Comparison of ENCODE assay signal across 20 cellular contexts in genomic region chr15:79086814-79087213, GRCh38. TPM values are rescaled to one million over a fixed set of nuclear protein-coding genes. Genes with fewer than 3 reads are reported as not detected.
DNase-seq lines count a peak whose midpoint lies in the region; ATAC-seq and TF ChIP-seq lines count a peak whose summit lies in the region.
"Had no signal": no experiment of that assay in that cellular context is flagged by ENCODE, and none has a peak within 500 bp of the region (broad histone marks: within the 10 kb centered on the region; RNA-seq: fewer than 3 reads in every experiment).

No MANE protein-coding gene starts in this region.

- DNase-seq in cardiac septum (ENCODE audit: low spot score) (peak; percentile 39), Right ventricle myocardium superior (no peak), left lobe of liver (ENCODE audit: low spot score) (peak; percentile 11), osteocyte (ENCODE audit: extremely low spot score, unreplicated experiment) (peak; percentile 59), OCI-LY7 (ENCODE audit: low spot score) (no peak), DMS153 treated with DMSO at 0.1 percent for 48 hours (lab: John Stamatoyannopoulos, UW; ENCODE audit: unreplicated experiment) (no peak)
- no peak for DNase-seq in stimulated activated naive CD8-positive, alpha-beta T cell treated with anti-CD3 and anti-CD28 coated beads, Interleukin-15, Interleukin-2, amounts not matched to agents 100 U/mL and 50 U/mL, for 24 hours
- DNase-seq in activated naive CD8-positive, alpha-beta T cell treated with anti-CD3 and anti-CD28 coated beads, Interleukin-2, amount 50 U/mL, for 24 hours, result no peak
- DNase-seq: Calu3; CD8-positive, alpha-beta T cell; DMS53; DND-41; EL; IMR-90 had no signal

- no peaks in the 10 kb centered on the region for H3K79me2 ChIP-seq in OCI-LY7 (ENCODE audit: insufficient read depth, low read depth, low read length)

- H3K4me3 ChIP-seq in OCI-LY7 (ENCODE audit: low read depth, low read length, poor library complexity, severe bottlenecking), result no peak overlapping the region
- H3K4me3 ChIP-seq: A549, BLaER1, GM12878, GM23338 had no signal

- no peak overlapping the region for H2AFZ ChIP-seq in OCI-LY7 (ENCODE audit: low read length)
- H2AFZ ChIP-seq: GM23338 had no signal

- H3K27me3 Mint-ChIP-seq in osteocyte (ENCODE audit: unreplicated experiment), result peaks cover 79% of the 10 kb centered on the region
- H3K27me3 Mint-ChIP-seq in activated naive CD8-positive, alpha-beta T cell treated with anti-CD3 and anti-CD28 coated beads, Interleukin-2, amount 50 U/mL, for 24 hours, result peaks cover 47% of the 10 kb centered on the region

- BruUV-seq in OCI-LY7 (replicated peaks; lab: Mats Ljungman, UMichigan), result no TSS peak

- H3K36me3 ChIP-seq in OCI-LY7 (ENCODE audit: insufficient read depth, low read length), result no peaks in the 10 kb centered on the region
- H3K36me3 ChIP-seq: BLaER1 had no signal

- intact Hi-C loops in cardiac septum (cut with DNase I) (no loop called here), Right ventricle myocardium superior (cut with DNase I) (no loop called here), OCI-LY7 (cut with micrococcal nuclease; ENCODE audit: unreplicated experiment) (no loop called here)

- H3K27ac Mint-ChIP-seq in osteocyte (ENCODE audit: unreplicated experiment), result no peak overlapping the region
- H3K27ac Mint-ChIP-seq in activated naive CD8-positive, alpha-beta T cell treated with anti-CD3 and anti-CD28 coated beads, Interleukin-2, amount 50 U/mL, for 24 hours, result no peak overlapping the region
- H3K27ac Mint-ChIP-seq: CD8-positive, alpha-beta T cell; GM23338 had no signal

- ATAC-seq in Right ventricle myocardium superior (ENCODE audit: poor library complexity) (no peak), left lobe of liver (no peak)
- ATAC-seq in stimulated activated naive CD8-positive, alpha-beta T cell treated with anti-CD3 and anti-CD28 coated beads, Interleukin-15, Interleukin-2, amounts not matched to agents 100 U/mL and 50 U/mL, for 24 hours, result no peak
- no peak for ATAC-seq in activated naive CD8-positive, alpha-beta T cell treated with anti-CD3 and anti-CD28 coated beads, Interleukin-2, amount 50 U/mL, for 24 hours
- ATAC-seq: A549; CD8-positive, alpha-beta T cell; GM12878; GM23338; HCT116 had no signal

- H4K20me1 ChIP-seq in OCI-LY7 (ENCODE audit: insufficient read depth, low read length), result no peaks in the 10 kb centered on the region

- H3K4me3 Mint-ChIP-seq in osteocyte (ENCODE audit: unreplicated experiment), result no peak overlapping the region
- no peak overlapping the region for H3K4me3 Mint-ChIP-seq in activated naive CD8-positive, alpha-beta T cell treated with anti-CD3 and anti-CD28 coated beads, Interleukin-2, amount 50 U/mL, for 24 hours
- H3K4me3 Mint-ChIP-seq: CD8-positive, alpha-beta T cell; GM23338 had no signal

- no peaks in the 10 kb centered on the region for H3K4me1 ChIP-seq in OCI-LY7 (ENCODE audit: insufficient read depth, low read length, poor library complexity, severe bottlenecking)

- POLR2A ChIA-PET in OCI-LY7 (lab: Charles Lee), result no interaction called here

- H3K9me2 ChIP-seq in OCI-LY7 (ENCODE audit: insufficient read depth, low read length), result no peaks in the 10 kb centered on the region

- TF ChIP-seq CTCF in osteocyte (IDR thresholded peaks at IDR 0.05), result no peak
- no peak for TF ChIP-seq CTCF in OCI-LY7 (conservative IDR thresholded peaks at IDR 0.05; ENCODE audit: low read length)

- H3K4me1 Mint-ChIP-seq in osteocyte (ENCODE audit: unreplicated experiment), result peaks cover 9% of the 10 kb centered on the region
- H3K4me1 Mint-ChIP-seq in activated naive CD8-positive, alpha-beta T cell treated with anti-CD3 and anti-CD28 coated beads, Interleukin-2, amount 50 U/mL, for 24 hours, result peaks cover 9% of the 10 kb centered on the region

- CTCF ChIA-PET in OCI-LY7 (lab: Charles Lee; ENCODE audit: unreplicated experiment), result no interaction called here

- H3K36me3 Mint-ChIP-seq in osteocyte (ENCODE audit: unreplicated experiment), result no peaks in the 10 kb centered on the region
- H3K36me3 Mint-ChIP-seq in activated naive CD8-positive, alpha-beta T cell treated with anti-CD3 and anti-CD28 coated beads, Interleukin-2, amount 50 U/mL, for 24 hours (ENCODE audit: low read depth), result no peaks in the 10 kb centered on the region
- H3K36me3 Mint-ChIP-seq: CD8-positive, alpha-beta T cell had no signal

- H3K9me3 Mint-ChIP-seq in osteocyte (ENCODE audit: unreplicated experiment), result no peaks in the 10 kb centered on the region
- H3K9me3 Mint-ChIP-seq in activated naive CD8-positive, alpha-beta T cell treated with anti-CD3 and anti-CD28 coated beads, Interleukin-2, amount 50 U/mL, for 24 hours, result no peaks in the 10 kb centered on the region
- H3K9me3 Mint-ChIP-seq: CD8-positive, alpha-beta T cell; GM23338 had no signal

- H3K27ac ChIP-seq in OCI-LY7 (ENCODE audit: low read depth, low read length, poor library complexity, severe bottlenecking), result no peak overlapping the region
- H3K27ac ChIP-seq: 22Rv1, A549, BLaER1 had no signal

- H3K4me2 ChIP-seq in OCI-LY7 (ENCODE audit: low read length), result no peak overlapping the region
- H3K4me2 ChIP-seq: A549, BLaER1, GM23338 had no signal

- H3K9me3 ChIP-seq in OCI-LY7 (ENCODE audit: low read length), result no peaks in the 10 kb centered on the region
- H3K9me3 ChIP-seq: A549 had no signal

RNA-seq across cellular contexts. Expression of gene RASGRF1, which starts 3.8 kb away (rescaled TPM):
- 0.11 TPM for total RNA-seq in cardiac septum
- total RNA-seq in Right ventricle myocardium superior, result not detected
- not detected for total RNA-seq in left lobe of liver
- total RNA-seq in osteocyte, result 0.18 and 0.48 TPM in 2 replicates
- 3.0 and 3.9 TPM in 2 replicates for total RNA-seq in OCI-LY7 (2014; rRNA removed; shearing (Covaris generic))
- 4.5 and 7.3 TPM in 2 replicates for total RNA-seq in OCI-LY7 (2022)
- total RNA-seq: CD8-positive, alpha-beta T cell had no signal

Comparison
In these comparisons a context has a peak if more than half of its experiments do, and no peak if none do; other contexts are left out.
1. DNase-seq: peak in cardiac septum (single experiment), left lobe of liver (single experiment) and osteocyte (single experiment); none in Right ventricle myocardium superior (single experiment), OCI-LY7 (single experiment), stimulated activated naive CD8-positive, alpha-beta T cell treated with anti-CD3 and anti-CD28 coated beads, Interleukin-15, Interleukin-2, amounts not matched to agents 100 U/mL and 50 U/mL, for 24 hours (single experiment), DMS153 treated with DMSO at 0.1 percent for 48 hours (single experiment) and activated naive CD8-positive, alpha-beta T cell treated with anti-CD3 and anti-CD28 coated beads, Interleukin-2, amount 50 U/mL, for 24 hours (single experiment).